8 cellular contexts compared by ENCODE assay signal in the genomic region with DNA sequence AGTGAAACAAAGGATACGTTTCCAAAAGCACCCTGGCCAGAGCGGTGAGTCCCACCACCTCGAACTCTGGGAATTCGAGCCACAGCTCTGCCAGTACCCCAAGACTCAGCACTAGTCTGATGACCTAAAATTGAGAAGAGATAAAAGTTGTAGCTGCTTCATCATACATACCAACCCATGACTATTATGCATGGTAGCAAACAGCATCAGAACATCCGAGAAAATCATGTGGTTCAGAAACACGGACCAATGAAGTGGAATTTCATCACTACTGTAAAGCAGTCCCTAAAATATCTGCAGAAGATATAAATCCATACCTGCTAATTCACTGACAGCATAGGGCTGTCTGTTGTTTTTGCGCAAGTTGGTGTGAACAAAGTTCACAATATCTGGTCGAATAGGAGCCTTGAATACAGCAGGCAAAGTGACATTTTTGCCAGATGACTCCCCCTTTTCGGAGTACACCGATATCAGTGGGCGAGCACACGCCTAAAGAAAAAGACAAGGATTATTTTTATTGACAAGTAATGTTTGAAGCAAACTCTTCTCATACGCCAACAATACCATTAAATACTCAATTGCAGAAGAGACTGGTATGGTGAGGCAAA. TPM values are rescaled to one million over a fixed set of nuclear protein-coding genes. Genes with fewer than 3 reads are reported as not detected.
A peak's percentile ranks its signal among the peaks of the same experiment; 100 is the strongest.
DNase-seq lines count a peak whose midpoint lies in the region; ATAC-seq and TF ChIP-seq lines count a peak whose summit lies in the region.
"Not testable (repeated sequence)": the region's sequence is repeated elsewhere in the genome, so short reads cannot be mapped to it uniquely, and the experiment has no call there.

No MANE protein-coding gene starts in this region.

- not testable (repeated sequence) for H3K27me3 ChIP-seq in CD8-positive, alpha-beta memory T cell (ENCODE audit: insufficient read depth, low read length, poor library complexity, severe bottlenecking); ascending aorta; kidney epithelial cell (ENCODE audit: control insufficient read depth, insufficient read depth, low read length); transverse colon

- TF ChIP-seq EP300 in transverse colon (IDR thresholded peaks at IDR 0.05; ENCODE audit: low read depth): not testable (repeated sequence)

- peaks cover 33% of the 10 kb centered on the region for H3K4me1 ChIP-seq in CD8-positive, alpha-beta memory T cell (ENCODE audit: insufficient read depth, low read length)
- H3K4me1 ChIP-seq in ascending aorta: peaks cover 9 to 21% of the 10 kb centered on the region in 2 donors
- peaks cover 13 to 35% (median 22%) of the 10 kb centered on the region in 4 donors for H3K4me1 ChIP-seq in transverse colon

- H3K9me3 ChIP-seq in CD8-positive, alpha-beta memory T cell (ENCODE audit: low read length); T-helper 17 cell (ENCODE audit: control insufficient read depth, low read length, poor library complexity, severe bottlenecking); ascending aorta; transverse colon: not testable (repeated sequence)

- H3K36me3 Mint-ChIP-seq in CD8-positive, alpha-beta memory T cell: peaks cover 8 to 69% (median 15%) of the 10 kb centered on the region in 3 donors
- H3K36me3 Mint-ChIP-seq in IgD-negative memory B cell; T-helper 17 cell (ENCODE audit: low read depth): not testable (repeated sequence)
- peaks cover 36% of the 10 kb centered on the region for H3K36me3 Mint-ChIP-seq in osteocyte (ENCODE audit: unreplicated experiment)

- H3K4me3 ChIP-seq in CD8-positive, alpha-beta memory T cell (ENCODE audit: low read length): peak overlapping the region; percentile 69
- peak overlapping the region; percentile 82 to 87 for H3K4me3 ChIP-seq in ascending aorta
- peak overlapping the region; percentile 62 for H3K4me3 ChIP-seq in epithelial cell of proximal tubule (ENCODE audit: low read depth, low read length)
- H3K4me3 ChIP-seq in kidney epithelial cell (ENCODE audit: low read depth, low read length): peak overlapping the region; percentile 90
- H3K4me3 ChIP-seq in transverse colon: peak overlapping the region in 2 of 4 donors; percentile 58 to 84

- in situ Hi-C loops in transverse colon (cut with MboI; ENCODE audit: low pct_ligation_motif_present in 1 of 4, low pct_unique_long_range_greater_than_20kb in 1 of 4, low sequenced_read_pairs in 3 of 4): not testable (repeated sequence)

- intact Hi-C loops in ascending aorta (cut with DNase I): loop anchor here (5.0 to 10.0 kb wide), 3 partner anchors 202 to 711 kb away; partner anchors contain the start of genes DENND4A and SMAD6
- intact Hi-C loops in transverse colon (cut with DNase I; ENCODE audit: low total_unique reads): not testable (repeated sequence)

- not testable (repeated sequence) for H3K27me3 Mint-ChIP-seq in CD8-positive, alpha-beta memory T cell; IgD-negative memory B cell; T-helper 17 cell; osteocyte (ENCODE audit: unreplicated experiment)

- POLR2A ChIA-PET in CD8-positive, alpha-beta memory T cell (lab: Charles Lee): interaction anchor here (0.6 to 0.9 kb wide), 3 partner anchors 117 to 622 kb away, joined by 5 to 17 read pairs (median 5); no protein-coding TSS in a partner anchor

- H3K4me3 Mint-ChIP-seq in CD8-positive, alpha-beta memory T cell: peak overlapping the region; percentile 93 to 100 (median 98)
- peak overlapping the region; percentile 98 to 100 (median 100) for H3K4me3 Mint-ChIP-seq in IgD-negative memory B cell
- peak overlapping the region; percentile 99 for H3K4me3 Mint-ChIP-seq in T-helper 17 cell
- peak overlapping the region; percentile 97 for H3K4me3 Mint-ChIP-seq in osteocyte (ENCODE audit: unreplicated experiment)

- not testable (repeated sequence) for H3K9me3 Mint-ChIP-seq in CD8-positive, alpha-beta memory T cell; IgD-negative memory B cell; osteocyte (ENCODE audit: unreplicated experiment)

- not testable (repeated sequence) for DNase-seq in CD8-positive, alpha-beta memory T cell; T-helper 17 cell; ascending aorta (ENCODE audit: low spot score in 2 of 2); epithelial cell of proximal tubule (ENCODE audit: low read depth); kidney epithelial cell (ENCODE audit: low read depth); transverse colon
- DNase-seq in osteocyte (ENCODE audit: extremely low spot score, unreplicated experiment): peak; percentile 21

- not testable (repeated sequence) for ATAC-seq in T-helper 17 cell

- H3K36me3 ChIP-seq in CD8-positive, alpha-beta memory T cell (ENCODE audit: insufficient read depth, low read length): peaks cover 51% of the 10 kb centered on the region
- peaks cover 45 to 51% of the 10 kb centered on the region in 2 donors for H3K36me3 ChIP-seq in ascending aorta
- H3K36me3 ChIP-seq in kidney epithelial cell (ENCODE audit: control insufficient read depth, insufficient read depth, low read length): not testable (repeated sequence)
- peaks cover 0 to 44% (median 21%) of the 10 kb centered on the region in 4 donors for H3K36me3 ChIP-seq in transverse colon

- peak overlapping the region; percentile 89 to 100 (median 98) for H3K27ac Mint-ChIP-seq in CD8-positive, alpha-beta memory T cell
- H3K27ac Mint-ChIP-seq in IgD-negative memory B cell (peak overlapping the region; percentile 95 to 100 (median 99)), T-helper 17 cell (peak overlapping the region; percentile 99), osteocyte (ENCODE audit: unreplicated experiment) (peak overlapping the region; percentile 98)

- TF ChIP-seq CTCF in ascending aorta (IDR thresholded peaks at IDR 0.05); epithelial cell of proximal tubule (conservative IDR thresholded peaks at IDR 0.05; ENCODE audit: low read depth, low read length); kidney epithelial cell (IDR thresholded peaks at IDR 0.05; ENCODE audit: insufficient read depth, low read length, poor library complexity, severe bottlenecking); osteocyte (IDR thresholded peaks at IDR 0.05); transverse colon (IDR thresholded peaks at IDR 0.05): not testable (repeated sequence)

- H3K4me1 Mint-ChIP-seq in CD8-positive, alpha-beta memory T cell: peaks cover 44 to 77% (median 65%) of the 10 kb centered on the region in 3 donors
- peaks cover 32 to 43% (median 43%) of the 10 kb centered on the region in 3 donors for H3K4me1 Mint-ChIP-seq in IgD-negative memory B cell
- peaks cover 34% of the 10 kb centered on the region for H3K4me1 Mint-ChIP-seq in T-helper 17 cell
- H3K4me1 Mint-ChIP-seq in osteocyte (ENCODE audit: unreplicated experiment): peaks cover 37% of the 10 kb centered on the region

- CTCF ChIA-PET in CD8-positive, alpha-beta memory T cell (lab: Charles Lee): interaction anchor here (2.6 kb wide), 1 partner anchor 116 kb away, joined by 9 read pairs; the partner anchor contains the start of gene MAP2K1

- not testable (repeated sequence) for TF ChIP-seq POLR2A in transverse colon (IDR thresholded peaks at IDR 0.05)

- peak overlapping the region; percentile 2 for H3K27ac ChIP-seq in CD8-positive, alpha-beta memory T cell (ENCODE audit: low read depth, low read length)
- peak overlapping the region in 1 of 2 donors; percentile 93 for H3K27ac ChIP-seq in ascending aorta
- H3K27ac ChIP-seq in transverse colon: peak overlapping the region; percentile 88 to 98 (median 92)

- WGBS in transverse colon (ENCODE audit: low coverage in 1 of 2), 2 donors: 38 to 46% methylated on average over 11 to 13 of the region's 13 CpGs

RNA-seq across cellular contexts. Expression of gene RPL4, which starts 1.5 kb away (rescaled TPM):
- 1,000 to 10,000 TPM; 4,419 to 4,492 TPM for total RNA-seq in CD8-positive, alpha-beta memory T cell
- 1,182 TPM for polyA plus RNA-seq in CD8-positive, alpha-beta memory T cell
- polyA plus RNA-seq in IgD-negative memory B cell: 1,406 TPM
- total RNA-seq in T-helper 17 cell: 1,000 to 10,000 TPM; 3,651 to 3,689 TPM
- 2,799 TPM for total RNA-seq in ascending aorta
- total RNA-seq in epithelial cell of proximal tubule: 2,957 and 5,028 TPM in 2 replicates
- total RNA-seq in kidney epithelial cell: 6,900 and 7,468 TPM in 2 replicates
- total RNA-seq in osteocyte: 2,560 and 2,646 TPM in 2 replicates
- 1,000 to 10,000 TPM; 1,084 to 1,586 (median 1,392) TPM for total RNA-seq in transverse colon

RNA-seq across cellular contexts. Expression of gene ZWILCH, which starts 2.0 kb away (rescaled TPM):
- total RNA-seq in CD8-positive, alpha-beta memory T cell: 10 to 100 TPM; 35.8 to 43.8 TPM
- polyA plus RNA-seq in CD8-positive, alpha-beta memory T cell: 10.8 TPM
- 8.0 TPM for polyA plus RNA-seq in IgD-negative memory B cell
- total RNA-seq in T-helper 17 cell: 10 to 100 TPM in 1 of 2 donors, 1 to 10 TPM in 1; 5.6 to 10.5 TPM
- total RNA-seq in ascending aorta: 2.3 TPM
- total RNA-seq in epithelial cell of proximal tubule: 30.6 and 40.2 TPM in 2 replicates
- 11.2 and 11.6 TPM in 2 replicates for total RNA-seq in kidney epithelial cell
- 13.7 and 13.8 TPM in 2 replicates for total RNA-seq in osteocyte
- 1 to 10 TPM; 1.9 to 6.8 (median 4.4) TPM for total RNA-seq in transverse colon

RNA-seq across cellular contexts. Expression of gene SNAPC5, which starts 5.6 kb away (rescaled TPM):
- 10 to 100 TPM; 46.9 to 55.5 TPM for total RNA-seq in CD8-positive, alpha-beta memory T cell
- polyA plus RNA-seq in CD8-positive, alpha-beta memory T cell: 63.6 TPM
- 48.4 TPM for polyA plus RNA-seq in IgD-negative memory B cell
- total RNA-seq in T-helper 17 cell (10 to 100 TPM; 15.1 to 20.5 TPM), ascending aorta (3.7 TPM), epithelial cell of proximal tubule (13.2 and 24.5 TPM in 2 replicates), kidney epithelial cell (10.1 and 26.2 TPM in 2 replicates), osteocyte (20.8 and 24.8 TPM in 2 replicates), transverse colon (10 to 100 TPM in 3 of 4 donors, 1 to 10 TPM in 1; 2.6 to 64.0 (median 32.1) TPM)
